31 cellular contexts compared by ENCODE assay signal in the genomic region with DNA sequence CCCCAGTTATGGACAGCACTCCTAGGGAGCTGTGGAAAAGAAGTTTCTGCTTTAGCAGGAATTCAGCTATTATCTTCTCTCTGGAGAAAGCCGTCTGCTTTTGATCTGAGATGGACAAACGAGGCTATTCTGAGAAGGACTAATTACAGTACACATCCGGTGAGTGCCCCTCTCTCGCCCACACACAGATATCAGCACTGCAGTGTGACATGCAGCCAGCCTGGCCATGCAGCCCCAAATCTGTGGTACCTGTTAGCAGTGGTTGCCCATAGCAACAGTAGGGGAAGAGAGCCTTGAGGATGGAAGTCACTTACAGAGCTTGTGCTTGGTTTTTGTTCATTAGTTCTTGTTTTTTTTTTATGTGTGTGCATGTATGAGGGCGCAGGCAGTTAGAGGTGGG.
"Had no signal": no experiment of that assay in that cellular context is flagged by ENCODE, and none has a peak within 500 bp of the region (broad histone marks: within the 10 kb centered on the region; RNA-seq: fewer than 3 reads in every experiment).

No MANE protein-coding gene starts in this region.

- H3K27me3 Mint-ChIP-seq: activated CD4-positive, alpha-beta memory T cell treated with anti-CD3 and anti-CD28 coated beads for 36 hours; activated CD8-positive, alpha-beta memory T cell treated with anti-CD3 and anti-CD28 coated beads, Interleukin-2, amount 10 ng/mL, durations not matched to agents 7 days and 5 days; activated naive CD4-positive, alpha-beta T cell treated with anti-CD3 and anti-CD28 coated beads, Interleukin-2, amount 50 U/mL, for 24 hours; activated T-helper 17 cell treated with anti-CD3 and anti-CD28 coated beads, Interleukin-2, amount 50 U/mL, for 72 hours had no signal

- H3K4me3 ChIP-seq: adrenal gland, body of pancreas, breast epithelium, Peyer's patch, SJSA1 had no signal

- H3K4me3 Mint-ChIP-seq: activated B cell treated with CpG ODN at 0.5 μM for 24 hours; activated CD4-positive, alpha-beta memory T cell treated with anti-CD3 and anti-CD28 coated beads for 36 hours; activated CD8-positive, alpha-beta memory T cell treated with anti-CD3 and anti-CD28 coated beads, Interleukin-2, amount 10 ng/mL, durations not matched to agents 7 days and 5 days; activated naive CD4-positive, alpha-beta T cell treated with anti-CD3 and anti-CD28 coated beads, Interleukin-2, amount 50 U/mL, for 24 hours; activated T-cell treated with anti-CD3 and anti-CD28 coated beads, Interleukin-2, amount 50 U/mL, for 72 hours; activated T-helper 17 cell treated with anti-CD3 and anti-CD28 coated beads, Interleukin-2, amount 50 U/mL, for 72 hours had no signal

- H3K36me3 ChIP-seq: adrenal gland, breast epithelium, Peyer's patch, SJSA1 had no signal

- H3K4me1 ChIP-seq: body of pancreas, breast epithelium, Peyer's patch, SJSA1 had no signal

- H3K27ac Mint-ChIP-seq: activated B cell treated with CpG ODN at 0.5 μM for 24 hours; activated CD4-positive, alpha-beta memory T cell treated with anti-CD3 and anti-CD28 coated beads for 36 hours; activated CD8-positive, alpha-beta memory T cell treated with anti-CD3 and anti-CD28 coated beads, Interleukin-2, amount 10 ng/mL, durations not matched to agents 7 days and 5 days; activated naive CD4-positive, alpha-beta T cell treated with anti-CD3 and anti-CD28 coated beads, Interleukin-2, amount 50 U/mL, for 24 hours; activated T-cell treated with anti-CD3 and anti-CD28 coated beads, Interleukin-2, amount 50 U/mL, for 72 hours; activated T-helper 17 cell treated with anti-CD3 and anti-CD28 coated beads, Interleukin-2, amount 50 U/mL, for 72 hours had no signal

- H3K4me1 Mint-ChIP-seq: activated B cell treated with CpG ODN at 0.5 μM for 24 hours had no signal

- DNase-seq: activated B cell treated with CpG ODN at 0.5 μM for 24 hours; activated CD4-positive, alpha-beta memory T cell treated with anti-CD3 and anti-CD28 coated beads for 36 hours; activated CD4-positive, alpha-beta T cell treated with anti-CD3 and anti-CD28 coated beads for 4 hours; activated CD4-positive, alpha-beta T cell treated with anti-CD3 and anti-CD28 coated beads, Interleukin-2, amount 50 U/mL, for 1 hour; activated CD4-positive, CD25-positive, alpha-beta regulatory T cell treated with anti-CD3 and anti-CD28 coated beads, Interleukin-2, amount 50 U/mL, for 72 hours; activated CD8-positive, alpha-beta memory T cell treated with anti-CD3 and anti-CD28 coated beads for 24 hours; activated CD8-positive, alpha-beta memory T cell treated with anti-CD3 and anti-CD28 coated beads, Interleukin-2, amount 10 ng/mL, durations not matched to agents 7 days and 5 days; activated CD8-positive, alpha-beta memory T cell treated with anti-CD3 and anti-CD28 coated beads, Interleukin-2, amount 50 U/mL, for 48 hours; activated effector memory CD4-positive, alpha-beta T cell treated with anti-CD3 and anti-CD28 coated beads, Interleukin-2, amount 50 U/mL, for 16 hours; activated naive CD4-positive, alpha-beta T cell; activated T-cell treated with anti-CD3 and anti-CD28 coated beads, Interleukin-2, amount 50 U/mL, for 72 hours; adrenal gland; body of pancreas; NCI-H1105; NCI-H1417 treated with DMSO at 0.1 percent for 48 hours; NCI-H187 treated with DMSO at 0.1 percent for 48 hours; NCI-H2081; NCI-H2171; NCI-H526 treated with DMSO at 0.1 percent for 48 hours; NK-92 treated with Interleukin-12 subunit alpha and Interleukin-12 subunit beta, amount 100 ng/mL, for 24 hours; Peyer's patch; RPMI8226; SHP77 treated with DMSO at 0.1 percent for 48 hours; SW 1271; T-helper 1 cell; T-helper 2 cell; T-helper 9 cell had no signal

- H3K9me3 ChIP-seq: adrenal gland, breast epithelium, Peyer's patch, SJSA1 had no signal

- H3K27me3 ChIP-seq: adrenal gland, body of pancreas, breast epithelium, Peyer's patch, SJSA1 had no signal
